In the genomic region with DNA sequence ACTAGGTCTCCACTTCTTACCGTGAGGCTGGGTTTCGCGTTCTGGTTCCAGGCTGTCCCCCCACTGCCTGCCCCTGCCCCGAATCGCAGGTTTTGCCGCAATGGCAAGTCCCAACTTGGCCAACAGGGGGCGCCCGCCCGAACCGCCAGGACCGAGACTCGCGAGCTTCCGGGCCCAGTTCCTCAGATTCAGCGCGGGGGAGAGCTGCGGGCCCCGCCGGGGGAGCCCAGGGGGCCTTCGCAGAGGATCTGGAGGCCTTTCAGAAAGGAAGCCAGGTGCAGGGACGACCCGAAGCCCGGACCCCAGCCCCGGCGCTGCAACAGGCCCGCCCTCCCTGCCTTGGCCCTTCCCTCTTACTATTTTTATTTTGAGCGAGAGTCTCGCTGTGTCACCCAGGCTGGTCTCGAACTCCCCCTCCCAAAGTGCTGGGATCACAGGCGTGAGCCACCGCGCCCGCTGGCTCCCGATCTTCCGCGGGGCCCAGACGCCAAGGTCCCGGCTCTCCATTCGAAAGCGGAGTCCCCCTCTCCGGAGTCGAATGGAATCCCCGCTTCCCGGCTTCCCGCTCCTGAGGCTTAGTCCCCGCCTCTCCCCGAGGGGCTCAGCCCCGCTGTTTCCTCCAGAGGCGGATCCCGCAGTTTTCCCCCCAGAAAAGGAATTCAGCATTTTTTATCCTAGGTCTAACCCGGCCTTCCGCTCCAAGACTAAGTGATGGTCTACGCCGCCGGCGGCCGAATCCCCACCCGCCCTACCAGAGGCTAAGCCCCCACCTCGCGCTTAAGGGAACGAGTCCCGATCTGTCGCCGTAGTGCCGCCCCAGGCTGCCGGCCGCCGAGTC, we compare ENCODE assay signal across 8 cellular contexts. TPM values are rescaled to one million over a fixed set of nuclear protein-coding genes. Genes with fewer than 3 reads are reported as not detected.
DNase-seq lines count a peak whose midpoint lies in the region; ATAC-seq and TF ChIP-seq lines count a peak whose summit lies in the region.

No MANE protein-coding gene starts in this region.

- TF ChIP-seq CTCF in AG09319 (IDR thresholded peaks at IDR 0.05; ENCODE audit: low read depth, low read length), result peak; percentile 97
- TF ChIP-seq CTCF in endodermal cell (conservative IDR thresholded peaks at IDR 0.05), result peak; percentile 99
- peak; percentile 99 for TF ChIP-seq CTCF in mesothelial cell of epicardium (IDR thresholded peaks at IDR 0.05; ENCODE audit: unreplicated experiment)

- H3K9me3 Mint-ChIP-seq in endodermal cell (no peaks in the 10 kb centered on the region), mesothelial cell of epicardium (no peaks in the 10 kb centered on the region)

- H3K4me1 ChIP-seq in endodermal cell (ENCODE audit: control insufficient read depth, insufficient read depth, low read length), result no peaks in the 10 kb centered on the region

- H3K4me3 ChIP-seq in endodermal cell (ENCODE audit: low read length), result peak overlapping the region; percentile 88

- H3K27ac ChIP-seq in endodermal cell (ENCODE audit: low read depth, low read length), result no peak overlapping the region

- no peaks in the 10 kb centered on the region for H3K9me3 ChIP-seq in endodermal cell (ENCODE audit: control insufficient read depth, low read length)

- DNase-seq in AG09319 (ENCODE audit: extremely low read depth, low read depth) (peak; percentile 39), HPDE6-E6E7 (ENCODE audit: extremely low spot score) (peak; percentile 68), endodermal cell (peak; percentile 97), mesothelial cell of epicardium (ENCODE audit: low spot score in 2 of 2, unreplicated experiment in 2 of 2) (peak; percentile 79 to 98)
- DNase-seq in NK-92 treated with Interleukin-12 subunit alpha and Interleukin-12 subunit beta, amount 100 ng/mL, for 24 hours (lab: John Stamatoyannopoulos, UW), result peak; percentile 62
- DNase-seq in activated CD8-positive, alpha-beta memory T cell treated with anti-CD3 and anti-CD28 coated beads, Interleukin-2, amount 50 U/mL, for 24 hours (ENCODE audit: extremely low read depth), result peak; percentile 76
- peak; percentile 72 for DNase-seq in stimulated activated CD8-positive, alpha-beta memory T cell treated with anti-CD3 and anti-CD28 coated beads, Interleukin-15, amount 100 ng/mL, for 4 hours (ENCODE audit: low read depth in 2 of 2)

- H3K27me3 Mint-ChIP-seq in endodermal cell (ENCODE audit: insufficient read depth) (peaks cover 92% of the 10 kb centered on the region), mesothelial cell of epicardium (ENCODE audit: low read depth) (peaks cover 74% of the 10 kb centered on the region)

- H3K27ac Mint-ChIP-seq in endodermal cell (no peak overlapping the region), mesothelial cell of epicardium (peak overlapping the region; percentile 92)

- peak; percentile 72 for ATAC-seq in GM18909 (IDR thresholded peaks at IDR 0.05; ENCODE audit: poor library complexity, unreplicated experiment)

- H3K4me1 Mint-ChIP-seq in endodermal cell (peaks cover 2% of the 10 kb centered on the region), mesothelial cell of epicardium (peaks cover 7% of the 10 kb centered on the region)

- H3K4me3 Mint-ChIP-seq in endodermal cell (peak overlapping the region; percentile 80), mesothelial cell of epicardium (peak overlapping the region; percentile 94)

- H3K9ac ChIP-seq in endodermal cell (ENCODE audit: extremely low read depth, low read length, poor library complexity, severe bottlenecking), result peak overlapping the region; percentile 49

- H3K36me3 ChIP-seq in endodermal cell (ENCODE audit: control insufficient read depth, insufficient read depth, low read length), result no peaks in the 10 kb centered on the region

- H3K27me3 ChIP-seq in endodermal cell (ENCODE audit: control insufficient read depth, insufficient read depth, low read length, poor library complexity, severe bottlenecking), result peaks cover 71% of the 10 kb centered on the region

- 0 to 1% methylated on average over 24 to 68 of the region's 68 CpGs for WGBS in endodermal cell (ENCODE audit: insufficient coverage in 1 of 2, insufficient read length in 1 of 2), 2 experiments

- H3K36me3 Mint-ChIP-seq in endodermal cell (ENCODE audit: low read depth) (no peaks in the 10 kb centered on the region), mesothelial cell of epicardium (no peaks in the 10 kb centered on the region)

RNA-seq across cellular contexts. Expression of a gene that starts 11.7 kb away (rescaled TPM):
- total RNA-seq in endodermal cell, result under 1 TPM in 1 of 2 donors, not detected in 1; 0.24 TPM
- 0.11 TPM for polyA plus RNA-seq in endodermal cell (2013, experiment 1 of 2)
- polyA plus RNA-seq in endodermal cell (2013, experiment 2 of 2), result 0.12 TPM
- 0.07 to 0.11 TPM (median 0.09 TPM) in 3 replicates for total RNA-seq in mesothelial cell of epicardium

RNA-seq across cellular contexts. Expression of a gene that starts 15.9 kb away (rescaled TPM):
- total RNA-seq in endodermal cell, result 10 to 100 TPM in 1 of 2 donors, 1 to 10 TPM in 1; 6.9 to 10.1 TPM
- 6.7 TPM for polyA plus RNA-seq in endodermal cell (2013, experiment 1 of 2)
- polyA plus RNA-seq in endodermal cell (2013, experiment 2 of 2), result 5.4 TPM
- total RNA-seq in mesothelial cell of epicardium, result 12.0 to 17.3 TPM (median 14.4 TPM) in 3 replicates

RNA-seq across cellular contexts. Expression of a gene that starts 54.1 kb away (rescaled TPM):
- total RNA-seq in endodermal cell (100 to 1,000 TPM; 277 to 310 TPM), mesothelial cell of epicardium (144 to 155 TPM (median 146 TPM) in 3 replicates)
- 339 TPM for polyA plus RNA-seq in endodermal cell (2013, experiment 1 of 2)
- polyA plus RNA-seq in endodermal cell (2013, experiment 2 of 2), result 323 TPM

Comparison
In these comparisons a context has a peak if more than half of its experiments do, and no peak if none do; other contexts are left out.
1. DNase-seq: peak in every context shown above with its lines; median percentile 97 in endodermal cell; 88 in mesothelial cell of epicardium; 76 in activated CD8-positive, alpha-beta memory T cell treated with anti-CD3 and anti-CD28 coated beads, Interleukin-2, amount 50 U/mL, for 24 hours; 72 in stimulated activated CD8-positive, alpha-beta memory T cell treated with anti-CD3 and anti-CD28 coated beads, Interleukin-15, amount 100 ng/mL, for 4 hours; 68 in HPDE6-E6E7; 62 in NK-92 treated with Interleukin-12 subunit alpha and Interleukin-12 subunit beta, amount 100 ng/mL, for 24 hours; 39 in AG09319.